25 cellular contexts compared by ENCODE assay signal in genomic region chr13:28499579-28499978, GRCh38. TPM values are rescaled to one million over a fixed set of nuclear protein-coding genes. Genes with fewer than 3 reads are reported as not detected.
DNase-seq lines count a peak whose midpoint lies in the region; ATAC-seq, FAIRE-seq and TF ChIP-seq lines count a peak whose summit lies in the region.
"Had no signal": no experiment of that assay in that cellular context is flagged by ENCODE, and none has a peak within 500 bp of the region (broad histone marks: within the 10 kb centered on the region; RNA-seq: fewer than 3 reads in every experiment).

No MANE protein-coding gene starts in this region.

- no peaks in the 10 kb centered on the region for H3K9me1 ChIP-seq in K562 (ENCODE audit: control insufficient read depth, insufficient read depth, low read length)

- in situ Hi-C loops in K562 (cut with MboI) (no loop called here), gastrocnemius medialis (cut with MboI; ENCODE audit: low sequenced_read_pairs in 4 of 4) (no loop called here)

- H3K4me1 ChIP-seq in K562 (replicated peaks in 1 of 2; ENCODE audit: control insufficient read depth in 2 of 2, insufficient read depth in 2 of 2, low read length in 2 of 2) (peaks cover 6 to 11% of the 10 kb centered on the region in 2 experiments; a peak in 3 of 5 replicates), osteoblast (ENCODE audit: insufficient read depth, low read length) (peaks cover 5% of the 10 kb centered on the region), gastrocnemius medialis (no peaks in the 10 kb centered on the region), esophagus muscularis mucosa (peaks cover under 1 to 14% (median 13%) of the 10 kb centered on the region in 4 donors)

- no TSS peak for BruUV-seq in K562 (replicated peaks; lab: Mats Ljungman, UMichigan)

- ATAC-seq in K562 = no peak
- ATAC-seq in gastrocnemius medialis = no peak
- ATAC-seq: activated CD4-positive, CD25-positive, alpha-beta regulatory T cell treated with anti-CD3 and anti-CD28 coated beads, Interleukin-2, amount 50 U/mL, for 24 hours; left lung; naive thymus-derived CD8-positive, alpha-beta T cell had no signal

- H3K36me3 ChIP-seq in K562 (ENCODE audit: control insufficient read depth, insufficient read depth, low read length) (no peaks in the 10 kb centered on the region), osteoblast (ENCODE audit: insufficient read depth, low read length) (no peaks in the 10 kb centered on the region), gastrocnemius medialis (no peaks in the 10 kb centered on the region), esophagus muscularis mucosa (no peaks in the 10 kb centered on the region)
- H3K36me3 ChIP-seq: left lung had no signal

- H3K9ac ChIP-seq in K562 (ENCODE audit: insufficient read depth in 1 of 2, low read depth in 2 of 2, low read length in 2 of 2) = no peak overlapping the region

- peaks cover 10 to 23% of the 10 kb centered on the region in 2 experiments for H3K27me3 ChIP-seq in K562 (ENCODE audit: control insufficient read depth in 2 of 2, insufficient read depth in 2 of 2, low read length in 2 of 2)
- H3K27me3 ChIP-seq in osteoblast (ENCODE audit: insufficient read depth, low read length) = peaks cover 46% of the 10 kb centered on the region
- H3K27me3 ChIP-seq in gastrocnemius medialis = peaks cover 0 to 16% (median under 1%) of the 10 kb centered on the region in 3 donors
- H3K27me3 ChIP-seq in esophagus muscularis mucosa = peaks cover 0 to 41% (median 10%) of the 10 kb centered on the region in 4 donors

- H3K79me2 ChIP-seq in K562 (ENCODE audit: control insufficient read depth, insufficient read depth, low read length) (no peaks in the 10 kb centered on the region), osteoblast (ENCODE audit: insufficient read depth, low read length) (no peaks in the 10 kb centered on the region)

- H3K4me3 ChIP-seq in K562 (no peak overlapping the region), osteoblast (ENCODE audit: insufficient read depth, low read length) (no peak overlapping the region), gastrocnemius medialis (no peak overlapping the region), esophagus muscularis mucosa (no peak overlapping the region)
- H3K4me3 ChIP-seq: left lung had no signal

- H3K27ac ChIP-seq in K562 (ENCODE audit: extremely low read depth, low read depth, low read length) = no peak overlapping the region
- H3K27ac ChIP-seq in osteoblast (ENCODE audit: low read depth, low read length) = no peak overlapping the region
- H3K27ac ChIP-seq in gastrocnemius medialis = no peak overlapping the region
- no peak overlapping the region for H3K27ac ChIP-seq in esophagus muscularis mucosa (replicated peaks in 1 of 4)
- H3K27ac ChIP-seq: left lung had no signal

- H2AFZ ChIP-seq in K562 (ENCODE audit: low read depth, low read length) (no peak overlapping the region), osteoblast (ENCODE audit: low read length) (no peak overlapping the region)

- POLR2A ChIA-PET in K562 (lab: Yijun Ruan, JAX) = no interaction called here

- H4K20me1 ChIP-seq in K562 (replicated peaks; ENCODE audit: control insufficient read depth, insufficient read depth, low read length) (no peaks in the 10 kb centered on the region), osteoblast (ENCODE audit: insufficient read depth, low read length) (no peaks in the 10 kb centered on the region)

- TF ChIP-seq EP300 in K562 (IDR thresholded peaks at IDR 0.05; ENCODE audit: low read length) = no peak
- TF ChIP-seq EP300 in esophagus muscularis mucosa (IDR thresholded peaks at IDR 0.05) = no peak

- H3K4me2 ChIP-seq in K562 (ENCODE audit: insufficient read depth, low read length) (no peak overlapping the region), osteoblast (ENCODE audit: insufficient read depth, low read length) (no peak overlapping the region)

- H3K9me3 ChIP-seq in K562 (replicated peaks; ENCODE audit: control insufficient read depth, insufficient read depth, low read depth, low read length) (no peaks in the 10 kb centered on the region), osteoblast (ENCODE audit: low read depth, low read length) (no peaks in the 10 kb centered on the region), gastrocnemius medialis (no peaks in the 10 kb centered on the region), esophagus muscularis mucosa (no peaks in the 10 kb centered on the region)
- H3K9me3 ChIP-seq: left lung had no signal

- no peak for TF ChIP-seq POLR2A in K562 (conservative IDR thresholded peaks at IDR 0.05)
- TF ChIP-seq POLR2A in gastrocnemius medialis (IDR thresholded peaks at IDR 0.05) = no peak
- TF ChIP-seq POLR2A in esophagus muscularis mucosa (IDR thresholded peaks at IDR 0.05; ENCODE audit: low read depth) = no peak

- DNase-seq in COLO829 (ENCODE audit: low spot score) = peak; percentile 90
- DNase-seq in LHCN-M2 (ENCODE audit: low read depth) = peak; percentile 24
- DNase-seq in K562 (ENCODE audit: extremely low read depth in 1 of 4, low spot score in 3 of 4) = no peak
- DNase-seq in osteoblast (ENCODE audit: insufficient read length, low spot score, missing footprints) = peak; percentile 81
- DNase-seq in gastrocnemius medialis = no peak
- no peak for DNase-seq in cerebellar cortex (ENCODE audit: low spot score)
- DNase-seq in esophagus muscularis mucosa (ENCODE audit: extremely low spot score) = no peak
- DNase-seq: activated CD4-positive, alpha-beta memory T cell treated with anti-CD3 and anti-CD28 coated beads for 36 hours; CD4-positive, alpha-beta memory T cell; DMS 273 treated with DMSO at 0.1 percent for 48 hours; immature natural killer cell; Kasumi-1; left lung; naive thymus-derived CD8-positive, alpha-beta T cell; NCI-H1092; NCI-H2029 treated with DMSO at 0.1 percent for 48 hours; NCI-H345; NCI-H82; OCI-M1; SHP77; substantia nigra; T-helper 1 cell had no signal

- no peak for TF ChIP-seq RAD21 in K562 (CRISPR knock-in tag; conservative IDR thresholded peaks at IDR 0.05 in 1 of 2, IDR thresholded peaks at IDR 0.05 in 1 of 2)

- intact Hi-C loops in K562 (cut with micrococcal nuclease) (no loop called here), gastrocnemius medialis (cut with DNase I; ENCODE audit: low total_unique reads) (no loop called here), esophagus muscularis mucosa (cut with DNase I) (no loop called here)

- WGBS in K562 (ENCODE audit: insufficient coverage, low coverage, missing lambda C conversion rate) = 5% methylated on average over 3 of the region's 3 CpGs
- WGBS in esophagus muscularis mucosa = 86% methylated on average over 3 of the region's 3 CpGs

- no peak for FAIRE-seq in K562 (lab: Jason Lieb, UNC)
- FAIRE-seq: G401.6, TTC549 had no signal

- CTCF ChIA-PET in K562 (lab: Yijun Ruan, JAX; ENCODE audit: low intra/inter-chr PET ratio) = no interaction called here

- TF ChIP-seq CTCF in K562 (IDR thresholded peaks at IDR 0.05 in 2 of 3, conservative IDR thresholded peaks at IDR 0.05 in 1 of 3; ENCODE audit: insufficient read depth in 2 of 3, low read depth in 1 of 3, low read length in 3 of 3) = no peak
- TF ChIP-seq CTCF in osteoblast (IDR thresholded peaks at IDR 0.05; ENCODE audit: extremely low read depth, low read depth, low read length) = no peak
- TF ChIP-seq CTCF in gastrocnemius medialis (IDR thresholded peaks at IDR 0.05 in 4 of 5, conservative IDR thresholded peaks at IDR 0.05 in 1 of 5) = no peak
- no peak for TF ChIP-seq CTCF in esophagus muscularis mucosa (IDR thresholded peaks at IDR 0.05)

TF ChIP-seq in K562, 482 proteins besides CTCF, POLR2A, EP300 and RAD21 (continues in another document):
- TF ChIP-seq CEBPB (tag; IDR thresholded peaks at IDR 0.05) (no peak), POLR3G (IDR thresholded peaks at IDR 0.05; ENCODE audit: extremely low read depth, insufficient read length, insufficient replicate concordance) (no peak), FOSL1 (tag; conservative IDR thresholded peaks at IDR 0.05) (peak; percentile 64), ZNF699 (CRISPR knock-in tag; IDR thresholded peaks at IDR 0.05; ENCODE audit: insufficient replicate concordance) (no peak), MLX (CRISPR knock-in tag; conservative IDR thresholded peaks at IDR 0.05) (no peak)

RNA-seq across cellular contexts. Expression of gene FLT1, which starts 4.7 kb away (rescaled TPM):
- total RNA-seq in LHCN-M2 (2014; rRNA removed) = not detected in 2 replicates
- not detected for polyA plus RNA-seq in LHCN-M2 (2012)
- 2.9 and 4.1 TPM in 2 replicates for total RNA-seq in K562 (2011; cell fraction: chromatin; rRNA removed; ENCODE audit: low replicate concordance)
- total RNA-seq in K562 (2011; cell fraction: nucleolus; rRNA removed) = 1.3 and 1.7 TPM in 2 replicates
- 1.5 and 3.1 TPM in 2 replicates for total RNA-seq in K562 (2011; cell fraction: nucleoplasm; rRNA removed)
- total RNA-seq in K562 (2014; rRNA removed) = 0.24 and 0.27 TPM in 2 replicates
- total RNA-seq in K562 (2014; rRNA removed; fragmentation: Illumina TruSeq; extraction: Trizol) = 0.19 and 0.22 TPM in 2 replicates
- total RNA-seq in K562 (2015; rRNA removed; fragmentation: Illumina TruSeq; extraction: Trizol) = 0.04 TPM in 2 replicates
- total RNA-seq in K562 (2021) = 0.22 and 0.40 TPM in 2 replicates
- 0.77 and 2.0 TPM in 2 replicates for polyA plus RNA-seq in K562 (2011; rRNA removed)
- 0.37 and 0.45 TPM in 2 replicates for polyA plus RNA-seq in K562 (2011; cell fraction: cytosol; rRNA removed)
- polyA plus RNA-seq in K562 (2011; cell fraction: nucleus; rRNA removed) = 0.97 and 1.0 TPM in 2 replicates
- polyA plus RNA-seq in K562 (2012) = 0.60 and 0.91 TPM in 2 replicates
- polyA plus RNA-seq in K562 (2014; fragmentation: Illumina TruSeq; extraction: Trizol) = 0.17 and 0.22 TPM in 2 replicates
- under 1 TPM; 0.04 to 0.10 TPM for polyA plus RNA-seq in K562 (2014; fragmentation: Nextera tagmentation; extraction: Ambion mirVana)
- polyA plus RNA-seq in K562 (2014; rRNA removed) = 0.01 TPM in 1 of 2 replicates, not detected in the other
- 2.5 and 4.0 TPM in 2 replicates for polyA minus RNA-seq in K562 (2011; rRNA and poly(A)+ RNA removed)
- polyA minus RNA-seq in K562 (2011; cell fraction: cytosol; rRNA and poly(A)+ RNA removed) = 0.55 and 1.4 TPM in 2 replicates
- polyA minus RNA-seq in K562 (2011; cell fraction: nucleus; rRNA and poly(A)+ RNA removed) = 0.56 and 0.81 TPM in 2 replicates
- total RNA-seq in osteoblast = under 0.01 TPM in 1 of 2 replicates, not detected in the other
- total RNA-seq in gastrocnemius medialis = 10 to 100 TPM; 20.7 to 42.9 (median 29.5) TPM
- 10 to 100 TPM; 12.5 to 46.2 (median 31.3) TPM for total RNA-seq in esophagus muscularis mucosa
- polyA plus RNA-seq: immature natural killer cell had no signal

Comparison
In these comparisons a context has a peak if more than half of its experiments do, and no peak if none do; other contexts are left out.
1. DNase-seq: peak in COLO829 (single experiment), LHCN-M2 (single experiment) and osteoblast (single experiment); none in K562 (0 of 4), gastrocnemius medialis (0 of 2), cerebellar cortex (single experiment) and esophagus muscularis mucosa (single experiment).